In the genomic region with DNA sequence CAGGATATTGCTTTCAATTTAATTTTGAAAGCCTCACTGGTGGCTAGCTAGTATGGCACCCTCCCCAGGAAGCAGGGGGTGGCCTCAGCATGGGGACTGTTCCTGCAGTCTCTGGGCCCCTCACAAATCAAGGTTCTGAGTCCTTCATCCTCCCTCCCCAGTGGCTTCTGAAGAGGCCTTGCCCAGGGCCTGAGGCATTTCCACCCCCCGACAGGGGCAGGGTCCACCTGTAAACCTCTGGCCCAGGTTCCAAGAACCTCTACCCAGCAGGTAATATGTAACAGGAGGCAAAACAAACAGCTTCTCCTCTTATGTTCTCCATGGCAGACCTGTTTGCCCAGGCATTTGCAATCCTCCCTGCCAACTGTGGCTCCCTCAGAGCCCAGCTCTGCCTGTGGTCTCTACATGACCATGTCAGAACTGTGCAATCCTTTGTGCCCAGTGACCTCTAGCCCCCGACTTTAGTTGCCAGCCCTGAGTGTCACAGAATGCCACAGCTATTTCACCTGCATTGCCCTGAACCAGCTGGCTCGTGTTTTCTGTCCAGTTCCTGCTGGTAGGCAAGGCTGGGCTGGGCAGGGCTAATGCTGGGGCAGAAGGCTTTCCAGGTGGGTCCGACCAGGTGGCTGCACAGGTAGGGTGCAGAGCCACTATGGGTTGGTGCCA, we compare ENCODE assay signal across 16 cellular contexts. TPM values are rescaled to one million over a fixed set of nuclear protein-coding genes. Genes with fewer than 3 reads are reported as not detected.
DNase-seq lines count a peak whose midpoint lies in the region; ATAC-seq and TF ChIP-seq lines count a peak whose summit lies in the region.
"Had no signal": no experiment of that assay in that cellular context is flagged by ENCODE, and none has a peak within 500 bp of the region (broad histone marks: within the 10 kb centered on the region; RNA-seq: fewer than 3 reads in every experiment).

No MANE protein-coding gene starts in this region.

- peak; percentile 21 for ATAC-seq in lung (ENCODE audit: insufficient read depth, low FRiP score)
- ATAC-seq in naive thymus-derived CD4-positive, alpha-beta T cell, result no peak
- ATAC-seq: activated CD8-positive, alpha-beta memory T cell treated with anti-CD3 and anti-CD28 coated beads, Interleukin-2, amount 10 ng/mL, durations not matched to agents 7 days and 5 days; GM23338 had no signal

- WGBS in lung, 2 donors, result 74 to 79% methylated on average over 4 of the region's 4 CpGs
- 56% methylated on average over 4 of the region's 4 CpGs for WGBS in suprapubic skin

- peak overlapping the region; percentile 30 for H3K27ac ChIP-seq in RWPE1
- H3K27ac ChIP-seq in lung (ENCODE audit: low read depth in 1 of 2, low read length in 1 of 2), result peak overlapping the region in 1 of 2 donors; percentile 83
- peak overlapping the region; percentile 51 for H3K27ac ChIP-seq in suprapubic skin
- H3K27ac ChIP-seq in ascending aorta, result no peak overlapping the region
- no peak overlapping the region for H3K27ac ChIP-seq in naive thymus-derived CD4-positive, alpha-beta T cell (ENCODE audit: low read depth, low read length)
- H3K27ac ChIP-seq: SJCRH30, vagina had no signal

- peaks cover 0 to 2% (median 0%) of the 10 kb centered on the region in 7 donors for H3K4me1 Mint-ChIP-seq in naive thymus-derived CD4-positive, alpha-beta T cell
- H3K4me1 Mint-ChIP-seq: activated CD8-positive, alpha-beta memory T cell treated with anti-CD3 and anti-CD28 coated beads, Interleukin-2, amount 10 ng/mL, durations not matched to agents 7 days and 5 days had no signal

- intact Hi-C loops in ascending aorta (cut with DNase I), result no loop called here
- intact Hi-C loops in naive thymus-derived CD4-positive, alpha-beta T cell (cut with micrococcal nuclease), result no loop called here

- no peak overlapping the region for H3K4me3 Mint-ChIP-seq in naive thymus-derived CD4-positive, alpha-beta T cell
- H3K4me3 Mint-ChIP-seq: activated CD8-positive, alpha-beta memory T cell treated with anti-CD3 and anti-CD28 coated beads, Interleukin-2, amount 10 ng/mL, durations not matched to agents 7 days and 5 days; brain; GM23338 had no signal

- no peaks in the 10 kb centered on the region for H3K9me3 Mint-ChIP-seq in naive thymus-derived CD4-positive, alpha-beta T cell
- H3K9me3 Mint-ChIP-seq: brain, GM23338 had no signal

- TF ChIP-seq EP300 in suprapubic skin (IDR thresholded peaks at IDR 0.05), result no peak

- H3K36me3 ChIP-seq in lung (ENCODE audit: control insufficient read depth in 2 of 2, insufficient read depth in 2 of 2, low read length in 2 of 2) (no peaks in the 10 kb centered on the region), suprapubic skin (no peaks in the 10 kb centered on the region), ascending aorta (no peaks in the 10 kb centered on the region)
- peaks cover 0 to 6% (median 0%) of the 10 kb centered on the region in 3 experiments for H3K36me3 ChIP-seq in naive thymus-derived CD4-positive, alpha-beta T cell (ENCODE audit: control insufficient read depth in 2 of 3, insufficient read depth in 3 of 3, low read length in 3 of 3)
- H3K36me3 ChIP-seq: SJCRH30 had no signal

- no peaks in the 10 kb centered on the region for H3K9me3 ChIP-seq in lung (ENCODE audit: control insufficient read depth in 2 of 2, insufficient read depth in 1 of 2, low read length in 1 of 2)
- no peaks in the 10 kb centered on the region for H3K9me3 ChIP-seq in suprapubic skin
- H3K9me3 ChIP-seq in ascending aorta, result no peaks in the 10 kb centered on the region
- no peaks in the 10 kb centered on the region for H3K9me3 ChIP-seq in naive thymus-derived CD4-positive, alpha-beta T cell (ENCODE audit: control insufficient read depth in 2 of 3, low read length in 3 of 3)
- H3K9me3 ChIP-seq: SJCRH30, vagina had no signal

- peaks cover 0 to 7% (median 4%) of the 10 kb centered on the region in 5 donors for H3K36me3 Mint-ChIP-seq in naive thymus-derived CD4-positive, alpha-beta T cell
- H3K36me3 Mint-ChIP-seq: activated CD8-positive, alpha-beta memory T cell treated with anti-CD3 and anti-CD28 coated beads, Interleukin-2, amount 10 ng/mL, durations not matched to agents 7 days and 5 days; brain had no signal

- POLR2A ChIA-PET in RWPE1 (lab: Yijun Ruan, JAX; ENCODE audit: low non-redundant PET), result no interaction called here
- POLR2A ChIA-PET in naive thymus-derived CD4-positive, alpha-beta T cell (lab: Charles Lee), result no interaction called here

- DNase-seq in NCI-H2029 (lab: John Stamatoyannopoulos, UW), result peak; percentile 73
- no peak for DNase-seq in RWPE1 (ENCODE audit: low spot score)
- DNase-seq in lung (ENCODE audit: low spot score), result peak; percentile 57
- peak in 1 of 2 donors; percentile 76 for DNase-seq in suprapubic skin (ENCODE audit: low spot score in 2 of 2)
- no peak for DNase-seq in ascending aorta (ENCODE audit: low spot score in 2 of 2)
- DNase-seq in AG08396 (ENCODE audit: low spot score), result no peak
- DNase-seq in naive thymus-derived CD4-positive, alpha-beta T cell, result no peak
- DNase-seq: activated CD8-positive, alpha-beta memory T cell treated with anti-CD3 and anti-CD28 coated beads, Interleukin-2, amount 10 ng/mL, durations not matched to agents 7 days and 5 days; activated naive CD4-positive, alpha-beta T cell; foreskin fibroblast; KBM-7; SJCRH30; stimulated activated CD4-positive, alpha-beta T cell treated with anti-CD3 and anti-CD28 coated beads, Interleukin-4, amount 100 ng/mL, for 24 hours had no signal

- H3K27me3 Mint-ChIP-seq in naive thymus-derived CD4-positive, alpha-beta T cell, result no peaks in the 10 kb centered on the region
- H3K27me3 Mint-ChIP-seq: activated CD8-positive, alpha-beta memory T cell treated with anti-CD3 and anti-CD28 coated beads, Interleukin-2, amount 10 ng/mL, durations not matched to agents 7 days and 5 days; brain had no signal

- TF ChIP-seq CTCF in RWPE1 (conservative IDR thresholded peaks at IDR 0.05; ENCODE audit: low read depth) (no peak), lung (IDR thresholded peaks at IDR 0.05; ENCODE audit: control extremely low read depth, extremely low read depth) (no peak), suprapubic skin (IDR thresholded peaks at IDR 0.05) (no peak), ascending aorta (IDR thresholded peaks at IDR 0.05) (no peak)

- H3K27ac Mint-ChIP-seq in naive thymus-derived CD4-positive, alpha-beta T cell, result peak overlapping the region in 2 of 9 donors; percentile 1 to 75
- H3K27ac Mint-ChIP-seq: activated CD8-positive, alpha-beta memory T cell treated with anti-CD3 and anti-CD28 coated beads, Interleukin-2, amount 10 ng/mL, durations not matched to agents 7 days and 5 days; GM23338 had no signal

- H3K4me1 ChIP-seq in lung (ENCODE audit: control insufficient read depth in 2 of 2, insufficient read depth in 2 of 2, low read length in 2 of 2) (peaks cover 2 to 7% of the 10 kb centered on the region in 2 donors), suprapubic skin (peaks cover 26% of the 10 kb centered on the region), ascending aorta (no peaks in the 10 kb centered on the region)
- no peaks in the 10 kb centered on the region for H3K4me1 ChIP-seq in naive thymus-derived CD4-positive, alpha-beta T cell (ENCODE audit: control insufficient read depth in 2 of 2, insufficient read depth in 2 of 2, low read length in 2 of 2)
- H3K4me1 ChIP-seq: SJCRH30 had no signal

- CTCF ChIA-PET in RWPE1 (lab: Yijun Ruan, JAX), result no interaction called here
- CTCF ChIA-PET in naive thymus-derived CD4-positive, alpha-beta T cell (lab: Charles Lee), result no interaction called here

- no peak overlapping the region for H3K4me3 ChIP-seq in lung
- no peak overlapping the region for H3K4me3 ChIP-seq in suprapubic skin
- H3K4me3 ChIP-seq in ascending aorta, result no peak overlapping the region
- H3K4me3 ChIP-seq in naive thymus-derived CD4-positive, alpha-beta T cell (ENCODE audit: low read length), result no peak overlapping the region
- H3K4me3 ChIP-seq: GM23338, SJCRH30, vagina had no signal

- H3K27me3 ChIP-seq in lung (ENCODE audit: control insufficient read depth, insufficient read depth), result no peaks in the 10 kb centered on the region
- H3K27me3 ChIP-seq in suprapubic skin, result no peaks in the 10 kb centered on the region
- H3K27me3 ChIP-seq in ascending aorta, result no peaks in the 10 kb centered on the region
- H3K27me3 ChIP-seq in naive thymus-derived CD4-positive, alpha-beta T cell (ENCODE audit: control insufficient read depth in 2 of 2, insufficient read depth in 2 of 2, low read length in 2 of 2), result no peaks in the 10 kb centered on the region
- H3K27me3 ChIP-seq: SJCRH30, vagina had no signal

- no peak for TF ChIP-seq POLR2A in suprapubic skin (IDR thresholded peaks at IDR 0.05)

RNA-seq across cellular contexts. Expression of gene ACSF2, which starts 14.3 kb away (rescaled TPM):
- total RNA-seq in lung (10 to 100 TPM; 77.7 to 79.2 TPM), suprapubic skin (100 to 1,000 TPM in 1 of 4 donors, 10 to 100 TPM in 3; 61.2 to 164 (median 69.8) TPM), ascending aorta (26.1 TPM)
- 10 to 100 TPM; 23.5 to 64.1 TPM for polyA plus RNA-seq in lung
- 10 to 100 TPM; 20.1 to 36.2 (median 22.9) TPM for total RNA-seq in naive thymus-derived CD4-positive, alpha-beta T cell
- polyA plus RNA-seq in naive thymus-derived CD4-positive, alpha-beta T cell, result 1 to 10 TPM; 2.2 to 2.6 TPM

RNA-seq across cellular contexts. Expression of gene CHAD, which starts 28.4 kb away (rescaled TPM):
- under 1 TPM in 1 of 2 donors, not detected in 1; 0.37 TPM for total RNA-seq in lung
- under 1 TPM; 0.14 to 0.35 TPM for polyA plus RNA-seq in lung
- total RNA-seq in suprapubic skin, result 10 to 100 TPM in 1 of 4 donors, 1 to 10 TPM in 3; 4.5 to 15.4 (median 7.2) TPM
- total RNA-seq in ascending aorta, result not detected
- not detected for total RNA-seq in naive thymus-derived CD4-positive, alpha-beta T cell
- not detected for polyA plus RNA-seq in naive thymus-derived CD4-positive, alpha-beta T cell
- total RNA-seq: activated CD8-positive, alpha-beta memory T cell treated with anti-CD3 and anti-CD28 coated beads, Interleukin-2, amount 10 ng/mL, durations not matched to agents 7 days and 5 days; GM23338; SJCRH30; vagina had no signal

RNA-seq across cellular contexts. Expression of gene RSAD1, which starts 38.4 kb away (rescaled TPM):
- total RNA-seq in lung, result 10 to 100 TPM; 31.2 to 43.2 TPM
- 10 to 100 TPM; 20.1 to 28.5 TPM for polyA plus RNA-seq in lung
- total RNA-seq in suprapubic skin, result 10 to 100 TPM; 27.3 to 41.3 (median 30.1) TPM
- total RNA-seq in ascending aorta, result 36.7 TPM
- 10 to 100 TPM; 38.3 to 91.0 (median 54.6) TPM for total RNA-seq in naive thymus-derived CD4-positive, alpha-beta T cell
- polyA plus RNA-seq in naive thymus-derived CD4-positive, alpha-beta T cell, result 10 to 100 TPM; 56.8 to 76.0 TPM

RNA-seq across cellular contexts. Expression of gene LRRC59, which starts 43.0 kb away (rescaled TPM):
- 100 to 1,000 TPM in 1 of 2 donors, 10 to 100 TPM in 1; 43.8 to 117 TPM for total RNA-seq in lung
- 100 to 1,000 TPM in 1 of 2 donors, 10 to 100 TPM in 1; 46.8 to 112 TPM for polyA plus RNA-seq in lung
- total RNA-seq in suprapubic skin, result 10 to 100 TPM; 16.5 to 58.0 (median 39.0) TPM
- total RNA-seq in ascending aorta, result 91.9 TPM
- total RNA-seq in naive thymus-derived CD4-positive, alpha-beta T cell, result 10 to 100 TPM; 27.6 to 67.1 (median 42.4) TPM
- polyA plus RNA-seq in naive thymus-derived CD4-positive, alpha-beta T cell, result 10 to 100 TPM; 13.4 to 15.2 TPM

Comparison
In these comparisons a context has a peak if more than half of its experiments do, and no peak if none do; other contexts are left out.
1. DNase-seq: peak in NCI-H2029 (single experiment) and lung (single experiment); none in RWPE1 (single experiment), ascending aorta (0 of 2), AG08396 (single experiment) and naive thymus-derived CD4-positive, alpha-beta T cell (0 of 9).
2. H3K27ac ChIP-seq: peak in RWPE1 (single experiment) and suprapubic skin (single experiment); none in ascending aorta (0 of 2) and naive thymus-derived CD4-positive, alpha-beta T cell (single experiment).